Comparison of ENCODE assay signal across 13 cellular contexts in the genomic region with DNA sequence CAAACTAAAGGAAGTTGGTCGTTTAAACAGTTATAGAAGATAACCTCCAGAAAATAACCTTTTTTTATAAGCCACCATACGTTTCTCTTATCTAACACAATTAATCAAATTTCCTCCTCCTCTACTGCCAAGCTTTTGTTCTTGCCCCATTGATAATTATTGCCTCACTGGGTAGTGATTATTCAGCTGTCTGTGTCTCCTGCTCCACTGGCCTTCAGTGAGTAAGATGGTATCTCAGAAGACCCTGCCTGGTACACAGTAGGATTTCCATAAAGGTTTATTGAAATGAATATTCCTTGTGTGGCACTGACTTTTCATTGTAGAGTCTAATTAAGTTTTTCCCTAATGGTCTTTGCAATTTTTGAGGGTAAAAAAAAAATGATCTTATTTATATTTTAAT.
"Had no signal": no experiment of that assay in that cellular context is flagged by ENCODE, and none has a peak within 500 bp of the region (broad histone marks: within the 10 kb centered on the region; RNA-seq: fewer than 3 reads in every experiment).

No MANE protein-coding gene starts in this region.

- H3K4me3 Mint-ChIP-seq: activated naive CD8-positive, alpha-beta T cell treated with anti-CD3 and anti-CD28 coated beads, Interleukin-2, amount 50 U/mL, for 24 hours; activated T-cell treated with anti-CD3 and anti-CD28 coated beads, Interleukin-2, amount 50 U/mL, for 72 hours; naive thymus-derived CD8-positive, alpha-beta T cell had no signal

- H3K36me3 ChIP-seq: colonic mucosa, neutrophil had no signal

- H3K27ac Mint-ChIP-seq: activated naive CD8-positive, alpha-beta T cell treated with anti-CD3 and anti-CD28 coated beads, Interleukin-2, amount 50 U/mL, for 24 hours; activated T-cell treated with anti-CD3 and anti-CD28 coated beads, Interleukin-2, amount 50 U/mL, for 72 hours; naive thymus-derived CD8-positive, alpha-beta T cell had no signal

- H3K27ac ChIP-seq: colonic mucosa, neutrophil, skin epidermis had no signal

- H3K9me3 Mint-ChIP-seq: activated naive CD8-positive, alpha-beta T cell treated with anti-CD3 and anti-CD28 coated beads, Interleukin-2, amount 50 U/mL, for 24 hours; activated T-cell treated with anti-CD3 and anti-CD28 coated beads, Interleukin-2, amount 50 U/mL, for 72 hours; naive thymus-derived CD8-positive, alpha-beta T cell had no signal

- H3K27me3 Mint-ChIP-seq: activated naive CD8-positive, alpha-beta T cell treated with anti-CD3 and anti-CD28 coated beads, Interleukin-2, amount 50 U/mL, for 24 hours; naive thymus-derived CD8-positive, alpha-beta T cell had no signal

- H3K9me3 ChIP-seq: colonic mucosa, heart left ventricle, neutrophil, right atrium auricular region had no signal

- H3K27me3 ChIP-seq: colonic mucosa, heart left ventricle, neutrophil, right atrium auricular region had no signal

- DNase-seq: activated CD4-positive, alpha-beta T cell treated with anti-CD3 and anti-CD28 coated beads, Interleukin-2, amount 50 U/mL, for 48 hours; activated CD4-positive, CD25-positive, alpha-beta regulatory T cell treated with anti-CD3 and anti-CD28 coated beads, Interleukin-2, amount 50 U/mL, for 72 hours; activated naive CD4-positive, alpha-beta T cell; activated naive CD8-positive, alpha-beta T cell treated with anti-CD3 and anti-CD28 coated beads, Interleukin-2, amount 50 U/mL, for 24 hours; activated T-cell treated with anti-CD3 and anti-CD28 coated beads, Interleukin-2, amount 50 U/mL, for 72 hours; colonic mucosa; foreskin melanocyte; mammary epithelial cell; naive thymus-derived CD8-positive, alpha-beta T cell had no signal

- H3K4me3 ChIP-seq: colonic mucosa, heart left ventricle, right atrium auricular region, skin epidermis had no signal

- ATAC-seq: activated naive CD8-positive, alpha-beta T cell treated with anti-CD3 and anti-CD28 coated beads, Interleukin-2, amount 50 U/mL, for 24 hours; activated T-cell treated with anti-CD3 and anti-CD28 coated beads, Interleukin-2, amount 50 U/mL, for 72 hours; naive thymus-derived CD8-positive, alpha-beta T cell had no signal
